Comparison of ENCODE assay signal across 9 cellular contexts in the genomic region with DNA sequence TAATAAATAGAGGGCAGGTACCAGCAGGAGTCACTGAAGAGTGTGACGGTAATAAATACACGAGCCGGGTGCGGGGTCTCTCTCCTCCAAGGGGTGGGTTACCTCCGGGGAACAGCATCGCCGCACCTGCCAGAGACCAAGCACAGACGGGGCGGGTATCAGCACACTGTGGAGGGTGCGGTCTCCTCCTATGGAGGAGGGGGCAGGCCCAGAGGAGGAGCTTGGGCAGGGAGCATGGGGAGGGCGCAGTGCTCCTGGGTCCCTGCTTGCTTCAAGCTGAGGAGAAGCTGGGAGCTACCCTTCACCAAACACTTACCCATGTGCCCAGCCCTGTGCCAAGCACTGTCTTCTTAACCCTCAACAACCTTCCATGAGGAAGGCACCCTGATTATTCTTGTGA. TPM values are rescaled to one million over a fixed set of nuclear protein-coding genes. Genes with fewer than 3 reads are reported as not detected.
DNase-seq lines count a peak whose midpoint lies in the region; ATAC-seq, FAIRE-seq and TF ChIP-seq lines count a peak whose summit lies in the region.
"Had no signal": no experiment of that assay in that cellular context is flagged by ENCODE, and none has a peak within 500 bp of the region (broad histone marks: within the 10 kb centered on the region; RNA-seq: fewer than 3 reads in every experiment).

No MANE protein-coding gene starts in this region.

- H3K27me3 Mint-ChIP-seq in mesothelial cell of epicardium (ENCODE audit: low read depth), result no peaks in the 10 kb centered on the region

- no peak for FAIRE-seq in RCC 7860 (lab: Jason Lieb, UNC)

- TF ChIP-seq CTCF in GM06990 (IDR thresholded peaks at IDR 0.05; ENCODE audit: insufficient read depth, low read length, poor library complexity, severe bottlenecking) (peak; percentile 12), mesothelial cell of epicardium (IDR thresholded peaks at IDR 0.05; ENCODE audit: unreplicated experiment) (no peak)

- no peaks in the 10 kb centered on the region for H3K27me3 ChIP-seq in GM06990 (replicated peaks; ENCODE audit: control insufficient read depth, insufficient read depth, low read length)

- H3K9me3 Mint-ChIP-seq in activated naive CD4-positive, alpha-beta T cell treated with anti-CD3 and anti-CD28 coated beads, Interleukin-2, amount 50 U/mL, for 72 hours, result peaks cover 7% of the 10 kb centered on the region in 2 donors
- no peaks in the 10 kb centered on the region for H3K9me3 Mint-ChIP-seq in mesothelial cell of epicardium

- H3K4me3 Mint-ChIP-seq in mesothelial cell of epicardium, result no peak overlapping the region

- DNase-seq in GM06990 (ENCODE audit: extremely low read depth, insufficient read length) (peak; percentile 62), posterior vena cava (ENCODE audit: low spot score) (peak; percentile 72), RCC 7860 (ENCODE audit: low spot score) (no peak), mesothelial cell of epicardium (ENCODE audit: low spot score in 2 of 2, unreplicated experiment in 2 of 2) (no peak), dermis blood vessel endothelial cell (no peak)
- no peak for DNase-seq in activated naive CD4-positive, alpha-beta T cell treated with anti-CD3 and anti-CD28 coated beads, Interleukin-2, amount 50 U/mL, for 72 hours (ENCODE audit: low spot score in 2 of 2)
- DNase-seq: head of caudate nucleus had no signal

- H3K36me3 ChIP-seq in GM06990 (ENCODE audit: control insufficient read depth, insufficient read depth, low read length), result no peaks in the 10 kb centered on the region

- ATAC-seq in GM21367 (IDR thresholded peaks at IDR 0.05; ENCODE audit: unreplicated experiment) (peak; percentile 34), GM21717 (IDR thresholded peaks at IDR 0.05; ENCODE audit: unreplicated experiment) (no peak)
- ATAC-seq in activated naive CD4-positive, alpha-beta T cell treated with anti-CD3 and anti-CD28 coated beads, Interleukin-2, amount 50 U/mL, for 72 hours, result peak in 1 of 2 donors; percentile 37

- intact Hi-C loops in posterior vena cava (cut with DNase I), result no loop called here

- peaks cover 4 to 6% of the 10 kb centered on the region in 2 donors for H3K36me3 Mint-ChIP-seq in activated naive CD4-positive, alpha-beta T cell treated with anti-CD3 and anti-CD28 coated beads, Interleukin-2, amount 50 U/mL, for 72 hours
- peaks cover 1% of the 10 kb centered on the region for H3K36me3 Mint-ChIP-seq in mesothelial cell of epicardium

- H3K4me1 Mint-ChIP-seq in mesothelial cell of epicardium, result peaks cover 19% of the 10 kb centered on the region

- H3K27ac Mint-ChIP-seq in activated naive CD4-positive, alpha-beta T cell treated with anti-CD3 and anti-CD28 coated beads, Interleukin-2, amount 50 U/mL, for 72 hours, result peak overlapping the region; percentile 87 to 91
- H3K27ac Mint-ChIP-seq in mesothelial cell of epicardium, result no peak overlapping the region

- peak overlapping the region; percentile 61 for H3K4me3 ChIP-seq in GM06990 (replicated peaks; ENCODE audit: low read depth, low read length)

RNA-seq across cellular contexts. Expression of a gene that starts 12.8 kb away (rescaled TPM):
- total RNA-seq in activated naive CD4-positive, alpha-beta T cell treated with anti-CD3 and anti-CD28 coated beads, Interleukin-2, amount 50 U/mL, for 72 hours, result under 1 TPM in 1 of 2 donors, not detected in 1; 0.46 TPM
- total RNA-seq in posterior vena cava, result 10 to 100 TPM in 1 of 2 donors, 1 to 10 TPM in 1; 7.7 to 11.2 TPM
- 8.4 to 9.6 TPM (median 8.6 TPM) in 3 replicates for total RNA-seq in mesothelial cell of epicardium
- 126 and 252 TPM in 2 replicates for total RNA-seq in dermis blood vessel endothelial cell

RNA-seq across cellular contexts. Expression of a gene that starts 19.5 kb away (rescaled TPM):
- 1 to 10 TPM; 1.1 to 4.8 TPM for total RNA-seq in activated naive CD4-positive, alpha-beta T cell treated with anti-CD3 and anti-CD28 coated beads, Interleukin-2, amount 50 U/mL, for 72 hours
- total RNA-seq in posterior vena cava, result 10 to 100 TPM in 1 of 2 donors, 1 to 10 TPM in 1; 9.6 to 17.0 TPM
- total RNA-seq in mesothelial cell of epicardium, result 0.13 to 1.1 TPM (median 0.70 TPM) in 3 replicates
- total RNA-seq in dermis blood vessel endothelial cell, result 10.4 and 12.4 TPM in 2 replicates

Comparison
In these comparisons a context has a peak if more than half of its experiments do, and no peak if none do; other contexts are left out.
1. DNase-seq: peak in GM06990 (single experiment) and posterior vena cava (single experiment); none in activated naive CD4-positive, alpha-beta T cell treated with anti-CD3 and anti-CD28 coated beads, Interleukin-2, amount 50 U/mL, for 72 hours (0 of 2), RCC 7860 (single experiment), mesothelial cell of epicardium (0 of 2) and dermis blood vessel endothelial cell (single experiment).
2. RNA of a gene that starts 12.8 kb away (total RNA-seq): 126 to 252 TPM in dermis blood vessel endothelial cell; 7.7 to 11.2 TPM in posterior vena cava, 8.4 to 9.6 TPM in mesothelial cell of epicardium and 0.46 TPM in activated naive CD4-positive, alpha-beta T cell treated with anti-CD3 and anti-CD28 coated beads, Interleukin-2, amount 50 U/mL, for 72 hours; every median in the first group is over 10 times any median in the second.